In genomic region chr17:2399572-2400473, GRCh38 we compare ENCODE assay signal across 8 cellular contexts. TPM values are rescaled to one million over a fixed set of nuclear protein-coding genes. Genes with fewer than 3 reads are reported as not detected.
DNase-seq lines count a peak whose midpoint lies in the region; ATAC-seq and TF ChIP-seq lines count a peak whose summit lies in the region.

No MANE protein-coding gene starts in this region.

- H3K36me3 ChIP-seq in DOHH2 (ENCODE audit: control insufficient read depth, low read length) (no peaks in the 10 kb centered on the region), KOPT-K1 (ENCODE audit: insufficient read depth, low read length) (no peaks in the 10 kb centered on the region), RWPE2 (ENCODE audit: low read depth) (no peaks in the 10 kb centered on the region), neural cell (ENCODE audit: insufficient read depth, low read length) (no peaks in the 10 kb centered on the region)

- no peaks in the 10 kb centered on the region for H3K27me3 Mint-ChIP-seq in stimulated activated naive CD8-positive, alpha-beta T cell treated with anti-CD3 and anti-CD28 coated beads, Interleukin-15, Interleukin-2, amounts not matched to agents 100 ng/mL and 50 ng/mL, for 24 hours

- no peak overlapping the region for H2AFZ ChIP-seq in neural cell (ENCODE audit: low read depth, low read length)

- H4K20me1 ChIP-seq in DOHH2 (ENCODE audit: control insufficient read depth, insufficient read depth, low read depth, low read length) (no peaks in the 10 kb centered on the region; the same call in 1 of the 2 replicates), neural cell (ENCODE audit: insufficient read depth) (peaks cover 33% of the 10 kb centered on the region)

- no peaks in the 10 kb centered on the region for H3K9me3 ChIP-seq in DOHH2 (ENCODE audit: control insufficient read depth, insufficient read depth, low read length)
- no peaks in the 10 kb centered on the region for H3K9me3 ChIP-seq in KOPT-K1 (ENCODE audit: insufficient read depth, low read length, poor library complexity, severe bottlenecking)
- H3K9me3 ChIP-seq in RWPE2 (ENCODE audit: severe bottlenecking): no peaks in the 10 kb centered on the region
- no peaks in the 10 kb centered on the region for H3K9me3 ChIP-seq in neural cell (ENCODE audit: low read length)

- no peaks in the 10 kb centered on the region for H3K9me2 ChIP-seq in DOHH2 (replicated peaks; ENCODE audit: control insufficient read depth, low read length)
- H3K9me2 ChIP-seq in neural cell (ENCODE audit: insufficient read depth, low read length): no peaks in the 10 kb centered on the region

- no peaks in the 10 kb centered on the region for H3K9me3 Mint-ChIP-seq in stimulated activated naive CD8-positive, alpha-beta T cell treated with anti-CD3 and anti-CD28 coated beads, Interleukin-15, Interleukin-2, amounts not matched to agents 100 ng/mL and 50 ng/mL, for 24 hours

- H3K4me3 Mint-ChIP-seq in stimulated activated naive CD8-positive, alpha-beta T cell treated with anti-CD3 and anti-CD28 coated beads, Interleukin-15, Interleukin-2, amounts not matched to agents 100 ng/mL and 50 ng/mL, for 24 hours: peak overlapping the region; percentile 94

- peak overlapping the region; percentile 98 for H3K4me3 ChIP-seq in DOHH2 (ENCODE audit: low read length)
- H3K4me3 ChIP-seq in RWPE2 (ENCODE audit: severe bottlenecking): peak overlapping the region; percentile 84
- H3K4me3 ChIP-seq in neural cell (ENCODE audit: low read length): peak overlapping the region; percentile 100

- peaks cover 52% of the 10 kb centered on the region for H3K4me1 ChIP-seq in DOHH2 (ENCODE audit: control insufficient read depth, low read length)
- peaks cover 12% of the 10 kb centered on the region for H3K4me1 ChIP-seq in RWPE2 (ENCODE audit: insufficient read depth, poor library complexity, severe bottlenecking)

- TF ChIP-seq CTCF in DOHH2 (IDR thresholded peaks at IDR 0.05; ENCODE audit: low read depth, low read length, poor library complexity, severe bottlenecking) (peak; percentile 12), RWPE2 (IDR thresholded peaks at IDR 0.05; ENCODE audit: poor library complexity, severe bottlenecking) (no peak), neural cell (IDR thresholded peaks at IDR 0.05; ENCODE audit: poor library complexity, severe bottlenecking) (no peak)

- peak overlapping the region; percentile 99 for H3K27ac Mint-ChIP-seq in stimulated activated naive CD8-positive, alpha-beta T cell treated with anti-CD3 and anti-CD28 coated beads, Interleukin-15, Interleukin-2, amounts not matched to agents 100 ng/mL and 50 ng/mL, for 24 hours

- H3K4me2 ChIP-seq in DOHH2 (ENCODE audit: low read length): peak overlapping the region; percentile 85
- peak overlapping the region; percentile 100 for H3K4me2 ChIP-seq in neural cell (ENCODE audit: low read length)

- TF ChIP-seq RAD21 in neural cell (conservative IDR thresholded peaks at IDR 0.05): peak; percentile 24

- H3K79me2 ChIP-seq in DOHH2 (ENCODE audit: control insufficient read depth, low read length) (peaks cover 48% of the 10 kb centered on the region), neural cell (replicated peaks; ENCODE audit: insufficient read depth, low read length) (peaks cover 53% of the 10 kb centered on the region)

- peak overlapping the region; percentile 99 for H3K9ac ChIP-seq in neural cell (ENCODE audit: low read length)

- peaks cover 60% of the 10 kb centered on the region for H3K4me1 Mint-ChIP-seq in stimulated activated naive CD8-positive, alpha-beta T cell treated with anti-CD3 and anti-CD28 coated beads, Interleukin-15, Interleukin-2, amounts not matched to agents 100 ng/mL and 50 ng/mL, for 24 hours (ENCODE audit: low read depth)

- TF ChIP-seq EP300 in neural cell (conservative IDR thresholded peaks at IDR 0.05; ENCODE audit: poor library complexity, severe bottlenecking): peak; percentile 73

- ATAC-seq in GM21723 (IDR thresholded peaks at IDR 0.05; ENCODE audit: unreplicated experiment) (peak; percentile 34), RWPE2 (ENCODE audit: low read depth) (peak; percentile 51)

- peak overlapping the region; percentile 74 for H3K27ac ChIP-seq in DOHH2 (ENCODE audit: low read depth, low read length)
- peak overlapping the region; percentile 72 for H3K27ac ChIP-seq in KOPT-K1 (ENCODE audit: low read depth, low read length, poor library complexity, severe bottlenecking)
- peak overlapping the region; percentile 94 for H3K27ac ChIP-seq in RWPE2 (ENCODE audit: poor library complexity, severe bottlenecking)
- peak overlapping the region; percentile 100 for H3K27ac ChIP-seq in neural cell (ENCODE audit: low read length)

- no peaks in the 10 kb centered on the region for H3K27me3 ChIP-seq in DOHH2 (ENCODE audit: control insufficient read depth, low read length)
- H3K27me3 ChIP-seq in RWPE2 (ENCODE audit: insufficient read depth, poor library complexity, severe bottlenecking): no peaks in the 10 kb centered on the region
- no peaks in the 10 kb centered on the region for H3K27me3 ChIP-seq in neural cell (ENCODE audit: insufficient read depth, low read depth, low read length)

- H3K36me3 Mint-ChIP-seq in stimulated activated naive CD8-positive, alpha-beta T cell treated with anti-CD3 and anti-CD28 coated beads, Interleukin-15, Interleukin-2, amounts not matched to agents 100 ng/mL and 50 ng/mL, for 24 hours (ENCODE audit: low read depth): no peaks in the 10 kb centered on the region

- peaks cover 4% of the 10 kb centered on the region; the same call in 1 of the 2 replicates for H3F3A ChIP-seq in DOHH2 (ENCODE audit: control insufficient read depth, insufficient read depth)
- no peaks in the 10 kb centered on the region for H3F3A ChIP-seq in neural cell (ENCODE audit: insufficient read depth, low read length, poor library complexity, severe bottlenecking)

- DNase-seq in RWPE2 (ENCODE audit: low spot score) (peak; percentile 95), activated gamma-delta T cell (lab: John Stamatoyannopoulos, UW) (peak; percentile 94), fibroblast of the conjunctiva (ENCODE audit: low read depth) (peak; percentile 87)

TF ChIP-seq in neural cell, 6 proteins besides CTCF, POLR2A, EP300 and RAD21:
- peak; percentile 66 for TF ChIP-seq TAF1 (IDR thresholded peaks at IDR 0.05; ENCODE audit: low read depth)
- TF ChIP-seq REST (IDR thresholded peaks at IDR 0.05; ENCODE audit: borderline replicate concordance): peak; percentile 65
- TF ChIP-seq EZH2 (IDR thresholded peaks at IDR 0.05; ENCODE audit: borderline replicate concordance, insufficient read depth, low read length, poor library complexity, severe bottlenecking): no peak
- peak; percentile 96 for TF ChIP-seq POLR2AphosphoS5 (IDR thresholded peaks at IDR 0.05)
- TF ChIP-seq MXI1 (conservative IDR thresholded peaks at IDR 0.05; ENCODE audit: poor library complexity, severe bottlenecking): peak; percentile 93
- TF ChIP-seq SMC3 (conservative IDR thresholded peaks at IDR 0.05; ENCODE audit: poor library complexity): no peak

RNA-seq across cellular contexts. Expression of gene MNT, which starts 1.0 kb away (rescaled TPM):
- 6.1 and 11.6 TPM in 2 replicates for polyA plus RNA-seq in neural cell
- 12.4 and 15.6 TPM in 2 replicates for polyA minus RNA-seq in neural cell

Comparison
In these comparisons a context has a peak if more than half of its experiments do, and no peak if none do; other contexts are left out.
1. Peak in every context shown above with its lines: DNase-seq, ATAC-seq, H3K4me3 ChIP-seq and H3K27ac ChIP-seq.